ENCODE assay signal across 27 cellular contexts in genomic region chr16:57315401-57315800, GRCh38. TPM values are rescaled to one million over a fixed set of nuclear protein-coding genes. Genes with fewer than 3 reads are reported as not detected.
DNase-seq lines count a peak whose midpoint lies in the region; ATAC-seq and TF ChIP-seq lines count a peak whose summit lies in the region.
"Had no signal": no experiment of that assay in that cellular context is flagged by ENCODE, and none has a peak within 500 bp of the region (broad histone marks: within the 10 kb centered on the region; RNA-seq: fewer than 3 reads in every experiment).

No MANE protein-coding gene starts in this region.

- DNase-seq in activated naive CD8-positive, alpha-beta T cell treated with anti-CD3 and anti-CD28 coated beads, Interleukin-2, amount 10 ng/mL, durations not matched to agents 7 days and 5 days, result no peak
- no peak for DNase-seq in activated naive CD8-positive, alpha-beta T cell treated with anti-CD3 and anti-CD28 coated beads, Interleukin-2, amount 50 U/mL, for 24 hours
- DNase-seq in NOMO-1 treated with dmso at 0.1 percent for 144 hours (lab: John Stamatoyannopoulos, UW; ENCODE audit: unreplicated experiment), result peak; percentile 39
- peak; percentile 53 for DNase-seq in esophagus muscularis mucosa (ENCODE audit: extremely low spot score)
- no peak for DNase-seq in NCI-H446 (lab: John Stamatoyannopoulos, UW)
- no peak for DNase-seq in NCI-H2081 treated with DMSO at 0.1 percent for 48 hours (lab: John Stamatoyannopoulos, UW)
- DNase-seq: activated CD4-positive, alpha-beta T cell treated with anti-CD3 and anti-CD28 coated beads for 36 hours; activated naive CD4-positive, alpha-beta T cell treated with anti-CD3 and anti-CD28 coated beads, Interleukin-2, amount 50 U/mL, for 16 hours; effector CD4-positive, alpha-beta T cell; HCEC 1CT; hypothalamus; NCI-H146; NCI-H526 treated with DMSO at 0.1 percent for 48 hours; SJCRH30; stimulated activated CD4-positive, alpha-beta T cell treated with anti-CD3 and anti-CD28 coated beads, Interleukin-4, amount 100 ng/mL, for 24 hours; stimulated activated naive CD8-positive, alpha-beta T cell treated with anti-CD3 and anti-CD28 coated beads, Interleukin-15, amount 100 ng/mL, for 72 hours; upper lobe of left lung had no signal

- POLR2A ChIA-PET in activated naive CD8-positive, alpha-beta T cell treated with anti-CD3 and anti-CD28 coated beads, Interleukin-2, amount 10 ng/mL, durations not matched to agents 7 days and 5 days (lab: Charles Lee), result no interaction called here

- no peak overlapping the region for H3K4me3 ChIP-seq in esophagus muscularis mucosa
- H3K4me3 ChIP-seq: K562, SJCRH30, smooth muscle cell, upper lobe of left lung had no signal

- TF ChIP-seq POLR2A in esophagus muscularis mucosa (IDR thresholded peaks at IDR 0.05; ENCODE audit: low read depth), result no peak

- peaks cover 5% of the 10 kb centered on the region for H3K27me3 Mint-ChIP-seq in activated naive CD8-positive, alpha-beta T cell treated with anti-CD3 and anti-CD28 coated beads, Interleukin-2, amount 10 ng/mL, durations not matched to agents 7 days and 5 days
- no peaks in the 10 kb centered on the region for H3K27me3 Mint-ChIP-seq in activated naive CD8-positive, alpha-beta T cell treated with anti-CD3 and anti-CD28 coated beads, Interleukin-2, amount 50 U/mL, for 24 hours
- no peaks in the 10 kb centered on the region for H3K27me3 Mint-ChIP-seq in stimulated activated memory B cell treated with anti-CD40 and anti-IgM and Interleukin-4, amounts not matched to agents 10 μg/mL and 1 μg/mL and 100 μg/mL, for 72 hours
- H3K27me3 Mint-ChIP-seq: activated CD4-positive, alpha-beta T cell treated with anti-CD3 and anti-CD28 coated beads for 36 hours; stimulated activated naive CD8-positive, alpha-beta T cell treated with anti-CD3 and anti-CD28 coated beads, Interleukin-15, amount 100 ng/mL, for 72 hours had no signal

- H3K27ac ChIP-seq in esophagus muscularis mucosa (replicated peaks in 1 of 4), result no peak overlapping the region
- H3K27ac ChIP-seq: SJCRH30 had no signal

- H3K4me3 Mint-ChIP-seq in activated naive CD8-positive, alpha-beta T cell treated with anti-CD3 and anti-CD28 coated beads, Interleukin-2, amount 10 ng/mL, durations not matched to agents 7 days and 5 days, result no peak overlapping the region
- H3K4me3 Mint-ChIP-seq in activated naive CD8-positive, alpha-beta T cell treated with anti-CD3 and anti-CD28 coated beads, Interleukin-2, amount 50 U/mL, for 24 hours, result no peak overlapping the region
- H3K4me3 Mint-ChIP-seq in stimulated activated memory B cell treated with anti-CD40 and anti-IgM and Interleukin-4, amounts not matched to agents 10 μg/mL and 1 μg/mL and 100 μg/mL, for 72 hours, result no peak overlapping the region
- H3K4me3 Mint-ChIP-seq: activated CD4-positive, alpha-beta T cell treated with anti-CD3 and anti-CD28 coated beads for 36 hours; activated T-helper 1 cell treated with anti-CD3 and anti-CD28 coated beads, Interleukin-12 subunit alpha, Interleukin-12 subunit beta, Interleukin-2, Interleukin-4 antibody, amounts not matched to agents 30 ng/mL and 10 ng/mL and 1 ng/mL, durations not matched to agents 14 hours and 24 hours and 36 hours; T-helper 1 cell treated with Interleukin-12 subunit alpha and Interleukin-12 subunit beta and Interleukin-4 antibody, amounts not matched to agents 30 μg/mL and 1 μg/mL, for 36 hours had no signal

- H3K27me3 ChIP-seq in esophagus muscularis mucosa, result no peaks in the 10 kb centered on the region
- H3K27me3 ChIP-seq: SJCRH30, upper lobe of left lung had no signal

- H3K9me3 ChIP-seq in esophagus muscularis mucosa, result no peaks in the 10 kb centered on the region
- H3K9me3 ChIP-seq: SJCRH30, upper lobe of left lung had no signal

- TF ChIP-seq EP300 in esophagus muscularis mucosa (IDR thresholded peaks at IDR 0.05), result no peak

- H3K9me3 Mint-ChIP-seq in activated naive CD8-positive, alpha-beta T cell treated with anti-CD3 and anti-CD28 coated beads, Interleukin-2, amount 10 ng/mL, durations not matched to agents 7 days and 5 days, result no peaks in the 10 kb centered on the region
- H3K9me3 Mint-ChIP-seq in activated naive CD8-positive, alpha-beta T cell treated with anti-CD3 and anti-CD28 coated beads, Interleukin-2, amount 50 U/mL, for 24 hours, result no peaks in the 10 kb centered on the region
- H3K9me3 Mint-ChIP-seq in stimulated activated memory B cell treated with anti-CD40 and anti-IgM and Interleukin-4, amounts not matched to agents 10 μg/mL and 1 μg/mL and 100 μg/mL, for 72 hours, result no peaks in the 10 kb centered on the region
- H3K9me3 Mint-ChIP-seq: activated T-helper 1 cell treated with anti-CD3 and anti-CD28 coated beads, Interleukin-12 subunit alpha, Interleukin-12 subunit beta, Interleukin-2, Interleukin-4 antibody, amounts not matched to agents 30 ng/mL and 10 ng/mL and 1 ng/mL, durations not matched to agents 14 hours and 24 hours and 36 hours; stimulated activated naive CD8-positive, alpha-beta T cell treated with anti-CD3 and anti-CD28 coated beads, Interleukin-15, amount 100 ng/mL, for 72 hours; T-helper 1 cell treated with Interleukin-12 subunit alpha and Interleukin-12 subunit beta and Interleukin-4 antibody, amounts not matched to agents 30 μg/mL and 1 μg/mL, for 36 hours had no signal

- peak overlapping the region; percentile 37 for H3K27ac Mint-ChIP-seq in activated naive CD8-positive, alpha-beta T cell treated with anti-CD3 and anti-CD28 coated beads, Interleukin-2, amount 10 ng/mL, durations not matched to agents 7 days and 5 days
- H3K27ac Mint-ChIP-seq in activated naive CD8-positive, alpha-beta T cell treated with anti-CD3 and anti-CD28 coated beads, Interleukin-2, amount 50 U/mL, for 24 hours, result no peak overlapping the region
- H3K27ac Mint-ChIP-seq in stimulated activated memory B cell treated with anti-CD40 and anti-IgM and Interleukin-4, amounts not matched to agents 10 μg/mL and 1 μg/mL and 100 μg/mL, for 72 hours, result peak overlapping the region; percentile 48
- H3K27ac Mint-ChIP-seq: activated CD4-positive, alpha-beta T cell treated with anti-CD3 and anti-CD28 coated beads for 36 hours; T-helper 1 cell treated with Interleukin-12 subunit alpha and Interleukin-12 subunit beta and Interleukin-4 antibody, amounts not matched to agents 30 μg/mL and 1 μg/mL, for 36 hours had no signal

- WGBS in esophagus muscularis mucosa, result 80% methylated on average over 7 of the region's 7 CpGs

- TF ChIP-seq CTCF in esophagus muscularis mucosa (IDR thresholded peaks at IDR 0.05), result no peak

- intact Hi-C loops in esophagus muscularis mucosa (cut with DNase I), result no loop called here

- no peaks in the 10 kb centered on the region for H3K36me3 ChIP-seq in esophagus muscularis mucosa
- H3K36me3 ChIP-seq: SJCRH30, upper lobe of left lung had no signal

- H3K4me1 ChIP-seq in esophagus muscularis mucosa, result peaks cover 26 to 48% (median 43%) of the 10 kb centered on the region in 4 donors
- H3K4me1 ChIP-seq: SJCRH30 had no signal

- no peaks in the 10 kb centered on the region for H3K36me3 Mint-ChIP-seq in activated naive CD8-positive, alpha-beta T cell treated with anti-CD3 and anti-CD28 coated beads, Interleukin-2, amount 10 ng/mL, durations not matched to agents 7 days and 5 days
- no peaks in the 10 kb centered on the region for H3K36me3 Mint-ChIP-seq in activated naive CD8-positive, alpha-beta T cell treated with anti-CD3 and anti-CD28 coated beads, Interleukin-2, amount 50 U/mL, for 24 hours (ENCODE audit: low read depth)
- H3K36me3 Mint-ChIP-seq in stimulated activated memory B cell treated with anti-CD40 and anti-IgM and Interleukin-4, amounts not matched to agents 10 μg/mL and 1 μg/mL and 100 μg/mL, for 72 hours, result no peaks in the 10 kb centered on the region

- peaks cover 19% of the 10 kb centered on the region for H3K4me1 Mint-ChIP-seq in activated naive CD8-positive, alpha-beta T cell treated with anti-CD3 and anti-CD28 coated beads, Interleukin-2, amount 10 ng/mL, durations not matched to agents 7 days and 5 days
- peaks cover 27% of the 10 kb centered on the region for H3K4me1 Mint-ChIP-seq in activated naive CD8-positive, alpha-beta T cell treated with anti-CD3 and anti-CD28 coated beads, Interleukin-2, amount 50 U/mL, for 24 hours
- peaks cover 23% of the 10 kb centered on the region for H3K4me1 Mint-ChIP-seq in stimulated activated memory B cell treated with anti-CD40 and anti-IgM and Interleukin-4, amounts not matched to agents 10 μg/mL and 1 μg/mL and 100 μg/mL, for 72 hours

- no peak for ATAC-seq in activated naive CD8-positive, alpha-beta T cell treated with anti-CD3 and anti-CD28 coated beads, Interleukin-2, amount 10 ng/mL, durations not matched to agents 7 days and 5 days (ENCODE audit: low read depth)
- no peak for ATAC-seq in activated naive CD8-positive, alpha-beta T cell treated with anti-CD3 and anti-CD28 coated beads, Interleukin-2, amount 50 U/mL, for 24 hours
- no peak for ATAC-seq in stimulated activated memory B cell treated with anti-CD40 and anti-IgM and Interleukin-4, amounts not matched to agents 10 μg/mL and 1 μg/mL and 100 μg/mL, for 72 hours
- ATAC-seq in HG02610 (IDR thresholded peaks at IDR 0.05; ENCODE audit: unreplicated experiment), result no peak
- ATAC-seq: activated CD4-positive, alpha-beta T cell treated with anti-CD3 and anti-CD28 coated beads for 36 hours; K562; stimulated activated naive CD8-positive, alpha-beta T cell treated with anti-CD3 and anti-CD28 coated beads, Interleukin-15, amount 100 ng/mL, for 72 hours had no signal

RNA-seq across cellular contexts. Expression of gene PLLP, which starts 30.9 kb away (rescaled TPM):
- total RNA-seq in activated naive CD8-positive, alpha-beta T cell treated with anti-CD3 and anti-CD28 coated beads, Interleukin-2, amount 10 ng/mL, durations not matched to agents 7 days and 5 days, result under 1 TPM; 0.08 to 0.26 TPM
- 10 to 100 TPM in 1 of 4 donors, 1 to 10 TPM in 3; 3.6 to 10.7 (median 6.4) TPM for total RNA-seq in esophagus muscularis mucosa
- total RNA-seq: smooth muscle cell had no signal

RNA-seq across cellular contexts. Expression of gene CCL22, which starts 43.2 kb away (rescaled TPM):
- total RNA-seq in activated naive CD8-positive, alpha-beta T cell treated with anti-CD3 and anti-CD28 coated beads, Interleukin-2, amount 10 ng/mL, durations not matched to agents 7 days and 5 days, result under 1 TPM; 0.17 to 0.33 TPM
- total RNA-seq in esophagus muscularis mucosa, result not detected
- total RNA-seq: A673, frontal cortex, lung microvascular endothelial cell, pulmonary artery endothelial cell, SJCRH30, smooth muscle cell had no signal

RNA-seq across cellular contexts. Expression of gene CX3CL1, which starts 56.9 kb away (rescaled TPM):
- not detected for total RNA-seq in activated naive CD8-positive, alpha-beta T cell treated with anti-CD3 and anti-CD28 coated beads, Interleukin-2, amount 10 ng/mL, durations not matched to agents 7 days and 5 days
- 10 to 100 TPM; 26.8 to 40.4 (median 29.9) TPM for total RNA-seq in esophagus muscularis mucosa
- total RNA-seq: A673; activated CD4-positive, alpha-beta T cell treated with anti-CD3 and anti-CD28 coated beads for 36 hours; activated T-helper 1 cell treated with anti-CD3 and anti-CD28 coated beads, Interleukin-12 subunit alpha, Interleukin-12 subunit beta, Interleukin-2, Interleukin-4 antibody, amounts not matched to agents 30 ng/mL and 10 ng/mL and 1 ng/mL, durations not matched to agents 14 hours and 24 hours and 36 hours had no signal

Comparison
In these comparisons a context has a peak if more than half of its experiments do, and no peak if none do; other contexts are left out.
1. DNase-seq: peak in NOMO-1 treated with dmso at 0.1 percent for 144 hours (single experiment) and esophagus muscularis mucosa (single experiment); none in activated naive CD8-positive, alpha-beta T cell treated with anti-CD3 and anti-CD28 coated beads, Interleukin-2, amount 10 ng/mL, durations not matched to agents 7 days and 5 days (single experiment), activated naive CD8-positive, alpha-beta T cell treated with anti-CD3 and anti-CD28 coated beads, Interleukin-2, amount 50 U/mL, for 24 hours (single experiment), NCI-H446 (0 of 2) and NCI-H2081 treated with DMSO at 0.1 percent for 48 hours (single experiment).
2. RNA of gene CX3CL1, which starts 56.9 kb away (total RNA-seq): 26.8 to 40.4 TPM in esophagus muscularis mucosa; not detected in activated naive CD8-positive, alpha-beta T cell treated with anti-CD3 and anti-CD28 coated beads, Interleukin-2, amount 10 ng/mL, durations not matched to agents 7 days and 5 days; every median in the first group is over 10 times any median in the second.